In the genomic region with DNA sequence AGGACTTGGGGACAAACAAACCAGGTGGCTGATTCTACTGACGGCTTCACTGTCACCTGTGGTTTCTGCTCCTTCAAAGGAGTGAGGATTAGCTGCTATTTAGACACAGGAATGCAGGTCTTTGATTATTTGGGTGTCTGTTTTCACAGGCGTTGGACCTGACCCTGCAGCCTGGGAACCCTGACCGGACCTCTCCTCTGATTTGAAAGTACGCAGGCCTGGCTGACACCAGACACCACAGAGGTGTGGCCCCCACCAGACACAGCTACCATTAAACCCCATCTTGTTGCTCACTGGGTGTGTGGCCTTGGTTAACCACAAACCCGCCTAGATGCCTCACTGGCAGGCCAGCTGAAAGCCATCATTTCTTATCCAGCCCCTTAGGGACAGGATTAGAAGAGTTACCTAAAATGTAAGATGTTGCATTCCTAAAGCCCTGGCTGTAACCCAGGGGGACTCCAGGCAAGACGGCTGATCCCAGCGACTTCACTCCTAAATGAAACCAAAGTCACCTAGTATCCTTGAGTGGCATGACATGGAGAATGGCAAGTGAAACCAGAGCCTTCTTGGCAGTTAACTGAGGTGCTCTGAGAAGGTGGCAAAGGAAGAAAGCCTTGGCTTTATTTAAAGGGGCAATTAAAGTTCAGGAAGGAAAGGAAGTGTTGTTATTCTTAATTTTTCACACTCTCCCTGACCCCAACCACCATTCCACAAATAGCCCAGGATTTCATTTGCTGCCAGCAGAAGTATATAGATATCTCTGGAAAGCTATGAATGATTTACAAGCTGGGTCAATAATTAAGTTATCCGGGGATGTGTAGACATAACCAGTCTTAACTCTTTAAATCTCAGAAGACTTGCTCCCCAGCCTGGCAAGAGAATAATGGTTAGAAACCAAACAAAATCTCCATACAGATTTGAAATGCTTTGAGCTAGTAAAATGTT, we compare ENCODE assay signal across 8 cellular contexts.
DNase-seq lines count a peak whose midpoint lies in the region; ATAC-seq and TF ChIP-seq lines count a peak whose summit lies in the region.

No MANE protein-coding gene starts in this region.

- no peak overlapping the region for H3K27ac Mint-ChIP-seq in activated T-helper 17 cell treated with anti-CD3 and anti-CD28 coated beads, Interleukin-2, amount 50 U/mL, for 72 hours
- H3K27ac Mint-ChIP-seq in nephron: peak overlapping the region; percentile 86 to 94 (median 91)

- ATAC-seq in GM18868 (IDR thresholded peaks at IDR 0.05; ENCODE audit: unreplicated experiment) (peak; percentile 63), HG03135 (IDR thresholded peaks at IDR 0.05; ENCODE audit: unreplicated experiment) (peak; percentile 71)
- peak; percentile 21 for ATAC-seq in activated T-helper 17 cell treated with anti-CD3 and anti-CD28 coated beads, Interleukin-2, amount 50 U/mL, for 72 hours (replicated peaks)

- H3K9me2 ChIP-seq in OCI-LY7 (ENCODE audit: insufficient read depth, low read length): no peaks in the 10 kb centered on the region
- no peaks in the 10 kb centered on the region for H3K9me2 ChIP-seq in SK-N-SH

- peaks cover 18% of the 10 kb centered on the region for H3K27me3 Mint-ChIP-seq in activated T-helper 17 cell treated with anti-CD3 and anti-CD28 coated beads, Interleukin-2, amount 50 U/mL, for 72 hours
- H3K27me3 Mint-ChIP-seq in nephron (ENCODE audit: low read depth): peaks cover 30% of the 10 kb centered on the region

- CTCF ChIA-PET in OCI-LY7 (lab: Charles Lee; ENCODE audit: unreplicated experiment) (interaction anchor here (1.0 kb wide), 1 partner anchor 15 kb away, joined by 3 read pairs; no protein-coding TSS in a partner anchor), SK-N-SH (lab: Yijun Ruan, JAX) (interaction anchor here (0.6 to 1.6 kb wide), 3 partner anchors 35 to 191 kb away, joined by 3 read pairs; no protein-coding TSS in a partner anchor)

- POLR2A ChIA-PET in OCI-LY7 (lab: Charles Lee) (interaction anchor here (0.5 to 0.7 kb wide), 2 partner anchors 29 to 149 kb away, joined by 3 read pairs; no protein-coding TSS in a partner anchor), SK-N-SH (lab: Yijun Ruan, JAX) (no interaction called here)

- no peaks in the 10 kb centered on the region for H3K27me3 ChIP-seq in ascending aorta
- no peaks in the 10 kb centered on the region; the same call in 1 of the 2 replicates for H3K27me3 ChIP-seq in SK-N-SH (ENCODE audit: insufficient read depth)

- H3K4me3 ChIP-seq in ascending aorta: no peak overlapping the region
- no peak overlapping the region for H3K4me3 ChIP-seq in OCI-LY7 (ENCODE audit: low read depth, low read length, poor library complexity, severe bottlenecking)
- no peak overlapping the region for H3K4me3 ChIP-seq in SK-N-SH (ENCODE audit: low read depth in 2 of 2, low read length in 1 of 2)

- H3K9ac ChIP-seq in SK-N-SH: no peak overlapping the region

- DNase-seq in activated naive CD4-positive, alpha-beta T cell treated with Interleukin-2 at 50 U/mL for 16 hours: no peak
- DNase-seq in ascending aorta (ENCODE audit: low spot score in 2 of 2) (no peak), OCI-LY7 (ENCODE audit: low spot score) (no peak), SK-N-SH (no peak)

- no peaks in the 10 kb centered on the region for H3K4me1 Mint-ChIP-seq in activated T-helper 17 cell treated with anti-CD3 and anti-CD28 coated beads, Interleukin-2, amount 50 U/mL, for 72 hours
- H3K4me1 Mint-ChIP-seq in nephron: peaks cover 42% of the 10 kb centered on the region

- H3K27ac ChIP-seq in ascending aorta (no peak overlapping the region), OCI-LY7 (ENCODE audit: low read depth, low read length, poor library complexity, severe bottlenecking) (no peak overlapping the region), SK-N-SH (ENCODE audit: low read depth in 2 of 2, low read length in 1 of 2) (no peak overlapping the region)

- TF ChIP-seq CTCF in nephron (IDR thresholded peaks at IDR 0.05; ENCODE audit: unreplicated experiment in 3 of 3): no peak
- no peak for TF ChIP-seq CTCF in ascending aorta (IDR thresholded peaks at IDR 0.05)
- TF ChIP-seq CTCF in OCI-LY7 (conservative IDR thresholded peaks at IDR 0.05; ENCODE audit: low read length): no peak
- TF ChIP-seq CTCF in SK-N-SH (IDR thresholded peaks at IDR 0.05): no peak

- no peak overlapping the region for H2AFZ ChIP-seq in OCI-LY7 (ENCODE audit: low read length)
- no peak overlapping the region for H2AFZ ChIP-seq in SK-N-SH (ENCODE audit: low read depth)

- TF ChIP-seq RAD21 in SK-N-SH (IDR thresholded peaks at IDR 0.05; ENCODE audit: low read length): no peak

- WGBS in SK-N-SH (ENCODE audit: low lambda C conversion rate): 31% methylated on average over 6 of the region's 8 CpGs

- H3K4me2 ChIP-seq in OCI-LY7 (ENCODE audit: low read length) (no peak overlapping the region), SK-N-SH (no peak overlapping the region)

- H3K79me2 ChIP-seq in OCI-LY7 (ENCODE audit: insufficient read depth, low read depth, low read length) (no peaks in the 10 kb centered on the region), SK-N-SH (ENCODE audit: insufficient read depth) (no peaks in the 10 kb centered on the region)

- no peaks in the 10 kb centered on the region for H3K4me1 ChIP-seq in ascending aorta
- H3K4me1 ChIP-seq in OCI-LY7 (ENCODE audit: insufficient read depth, low read length, poor library complexity, severe bottlenecking): no peaks in the 10 kb centered on the region
- peaks cover 0 to 10% of the 10 kb centered on the region in 2 experiments; a peak in 1 of 4 replicates for H3K4me1 ChIP-seq in SK-N-SH (ENCODE audit: control insufficient read depth in 1 of 2, insufficient read depth in 2 of 2, low read depth in 1 of 2, low read length in 1 of 2)

- no peaks in the 10 kb centered on the region for H3F3A ChIP-seq in SK-N-SH (replicated peaks; ENCODE audit: insufficient read depth)

- no peaks in the 10 kb centered on the region for H3K9me3 Mint-ChIP-seq in activated T-helper 17 cell treated with anti-CD3 and anti-CD28 coated beads, Interleukin-2, amount 50 U/mL, for 72 hours
- H3K9me3 Mint-ChIP-seq in nephron: no peaks in the 10 kb centered on the region

- intact Hi-C loops in ascending aorta (cut with DNase I) (no loop called here), OCI-LY7 (cut with micrococcal nuclease; ENCODE audit: unreplicated experiment) (no loop called here)

- H4K20me1 ChIP-seq in OCI-LY7 (ENCODE audit: insufficient read depth, low read length) (no peaks in the 10 kb centered on the region), SK-N-SH (ENCODE audit: insufficient read depth) (no peaks in the 10 kb centered on the region)

- H3K4me3 Mint-ChIP-seq in activated T-helper 17 cell treated with anti-CD3 and anti-CD28 coated beads, Interleukin-2, amount 50 U/mL, for 72 hours: no peak overlapping the region
- peak overlapping the region; percentile 11 to 33 (median 26) for H3K4me3 Mint-ChIP-seq in nephron

- no peaks in the 10 kb centered on the region for H3K36me3 ChIP-seq in ascending aorta
- H3K36me3 ChIP-seq in OCI-LY7 (ENCODE audit: insufficient read depth, low read length): no peaks in the 10 kb centered on the region
- no peaks in the 10 kb centered on the region for H3K36me3 ChIP-seq in SK-N-SH (replicated peaks in 1 of 2; ENCODE audit: control insufficient read depth in 1 of 2, insufficient read depth in 2 of 2, low read length in 1 of 2)

- TF ChIP-seq EP300 in SK-N-SH (IDR thresholded peaks at IDR 0.05; ENCODE audit: borderline replicate concordance in 1 of 2, low read depth in 1 of 2, low read length in 1 of 2): no peak

- H3K9me3 ChIP-seq in ascending aorta (no peaks in the 10 kb centered on the region), OCI-LY7 (ENCODE audit: low read length) (no peaks in the 10 kb centered on the region), SK-N-SH (no peaks in the 10 kb centered on the region)

- H3K36me3 Mint-ChIP-seq in activated T-helper 17 cell treated with anti-CD3 and anti-CD28 coated beads, Interleukin-2, amount 50 U/mL, for 72 hours (ENCODE audit: low read depth): no peaks in the 10 kb centered on the region
- H3K36me3 Mint-ChIP-seq in nephron (ENCODE audit: low read depth): no peaks in the 10 kb centered on the region

- BruUV-seq in OCI-LY7 (replicated peaks; lab: Mats Ljungman, UMichigan): no TSS peak

TF ChIP-seq in SK-N-SH, 30 proteins besides CTCF, POLR2A, EP300 and RAD21 (continues in another document):
- TF ChIP-seq, protein P1, sequence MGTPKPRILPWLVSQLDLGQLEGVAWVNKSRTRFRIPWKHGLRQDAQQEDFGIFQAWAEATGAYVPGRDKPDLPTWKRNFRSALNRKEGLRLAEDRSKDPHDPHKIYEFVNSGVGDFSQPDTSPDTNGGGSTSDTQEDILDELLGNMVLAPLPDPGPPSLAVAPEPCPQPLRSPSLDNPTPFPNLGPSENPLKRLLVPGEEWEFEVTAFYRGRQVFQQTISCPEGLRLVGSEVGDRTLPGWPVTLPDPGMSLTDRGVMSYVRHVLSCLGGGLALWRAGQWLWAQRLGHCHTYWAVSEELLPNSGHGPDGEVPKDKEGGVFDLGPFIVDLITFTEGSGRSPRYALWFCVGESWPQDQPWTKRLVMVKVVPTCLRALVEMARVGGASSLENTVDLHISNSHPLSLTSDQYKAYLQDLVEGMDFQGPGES (IDR thresholded peaks at IDR 0.05; ENCODE audit: low read depth, low read length): no peak
- TF ChIP-seq NRF1 (IDR thresholded peaks at IDR 0.05; ENCODE audit: low read depth, low read length) (no peak), RFX5 (IDR thresholded peaks at IDR 0.05; ENCODE audit: low read length) (no peak), NFIC (IDR thresholded peaks at IDR 0.05; ENCODE audit: borderline replicate concordance) (no peak), POLR2AphosphoS5 (IDR thresholded peaks at IDR 0.05; ENCODE audit: low read depth, low read length) (no peak), RCOR1 (IDR thresholded peaks at IDR 0.05; ENCODE audit: low read length) (no peak), RXRA (IDR thresholded peaks at IDR 0.05; ENCODE audit: borderline replicate concordance, low read depth) (no peak), YY1 (IDR thresholded peaks at IDR 0.05; ENCODE audit: low read depth) (no peak)
- TF ChIP-seq, protein P2, sequence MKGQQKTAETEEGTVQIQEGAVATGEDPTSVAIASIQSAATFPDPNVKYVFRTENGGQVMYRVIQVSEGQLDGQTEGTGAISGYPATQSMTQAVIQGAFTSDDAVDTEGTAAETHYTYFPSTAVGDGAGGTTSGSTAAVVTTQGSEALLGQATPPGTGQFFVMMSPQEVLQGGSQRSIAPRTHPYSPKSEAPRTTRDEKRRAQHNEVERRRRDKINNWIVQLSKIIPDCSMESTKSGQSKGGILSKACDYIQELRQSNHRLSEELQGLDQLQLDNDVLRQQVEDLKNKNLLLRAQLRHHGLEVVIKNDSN (IDR thresholded peaks at IDR 0.05; ENCODE audit: borderline replicate concordance, low read depth): no peak
- TF ChIP-seq, protein P3, sequence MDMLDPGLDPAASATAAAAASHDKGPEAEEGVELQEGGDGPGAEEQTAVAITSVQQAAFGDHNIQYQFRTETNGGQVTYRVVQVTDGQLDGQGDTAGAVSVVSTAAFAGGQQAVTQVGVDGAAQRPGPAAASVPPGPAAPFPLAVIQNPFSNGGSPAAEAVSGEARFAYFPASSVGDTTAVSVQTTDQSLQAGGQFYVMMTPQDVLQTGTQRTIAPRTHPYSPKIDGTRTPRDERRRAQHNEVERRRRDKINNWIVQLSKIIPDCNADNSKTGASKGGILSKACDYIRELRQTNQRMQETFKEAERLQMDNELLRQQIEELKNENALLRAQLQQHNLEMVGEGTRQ (IDR thresholded peaks at IDR 0.05; ENCODE audit: borderline replicate concordance, low read depth, low read length): no peak

Comparison
In these comparisons a context has a peak if more than half of its experiments do, and no peak if none do; other contexts are left out.
1. ATAC-seq: peak in every context shown above with its lines; median percentile 71 in HG03135; 63 in GM18868; 21 in activated T-helper 17 cell treated with anti-CD3 and anti-CD28 coated beads, Interleukin-2, amount 50 U/mL, for 72 hours.